ENCODE assay signal across 16 cellular contexts in genomic region chrX:7062276-7062675, GRCh38.
DNase-seq lines count a peak whose midpoint lies in the region; ATAC-seq and TF ChIP-seq lines count a peak whose summit lies in the region.
"Had no signal": no experiment of that assay in that cellular context is flagged by ENCODE, and none has a peak within 500 bp of the region (broad histone marks: within the 10 kb centered on the region; RNA-seq: fewer than 3 reads in every experiment).

No MANE protein-coding gene starts in this region.

- no peak overlapping the region for H4K5ac ChIP-seq in IMR-90 (ENCODE audit: low read depth, low read length)

- H2BK15ac ChIP-seq in IMR-90 (ENCODE audit: low read depth, low read length), result no peak overlapping the region

- CTCF ChIA-PET in IMR-90 (lab: Yijun Ruan, JAX), result no interaction called here

- 0 out of 2 replicates have a peak, but pooled peaks cover 2% of the 10 kb centered on the region for H4K20me1 ChIP-seq in IMR-90 (ENCODE audit: insufficient read depth, low read length)

- H3K4ac ChIP-seq in IMR-90 (ENCODE audit: low read depth, low read length), result no peak overlapping the region

- no peak overlapping the region for H2AK9ac ChIP-seq in IMR-90 (replicated peaks; ENCODE audit: low read depth, low read length, poor library complexity)

- H3K23ac ChIP-seq in IMR-90 (ENCODE audit: low read depth, low read length), result no peak overlapping the region

- H3K4me3 ChIP-seq in IMR-90 (ENCODE audit: insufficient read depth, low read depth, low read length), result no peak overlapping the region
- no peak overlapping the region for H3K4me3 ChIP-seq in brain microvascular endothelial cell (ENCODE audit: low read depth, low read length)
- no peak overlapping the region for H3K4me3 ChIP-seq in suprapubic skin
- H3K4me3 ChIP-seq: body of pancreas, coronary artery, left ventricle myocardium inferior had no signal

- no peak overlapping the region for H3K9ac ChIP-seq in IMR-90 (ENCODE audit: low read depth, low read length)

- in situ Hi-C loops in IMR-90 (cut with MboI; ENCODE audit: low sequenced_read_pairs) (no loop called here), brain microvascular endothelial cell (cut with HindIII; ENCODE audit: low pct_ligation_motif_present, low sequenced_read_pairs) (no loop called here)

- no peak overlapping the region for H3K18ac ChIP-seq in IMR-90 (ENCODE audit: low read depth, low read length)

- dilution Hi-C loops in IMR-90 (cut with HindIII; ENCODE audit: low sequenced_read_pairs, unreplicated experiment), result no loop called here

- no peak overlapping the region for H2BK120ac ChIP-seq in IMR-90 (ENCODE audit: low read depth, low read length)

- no peak overlapping the region for H2AK5ac ChIP-seq in IMR-90 (ENCODE audit: low read depth, low read length)

- no peak overlapping the region for H2BK20ac ChIP-seq in IMR-90 (ENCODE audit: low read depth, low read length)

- no peak for TF ChIP-seq EP300 in suprapubic skin (IDR thresholded peaks at IDR 0.05)

- no peak overlapping the region for H3K14ac ChIP-seq in IMR-90 (replicated peaks; ENCODE audit: low read depth, low read length)

- peaks cover 0 to 9% of the 10 kb centered on the region in 2 experiments; a peak in 2 of 4 replicates for H3K79me1 ChIP-seq in IMR-90 (ENCODE audit: low read depth in 1 of 2, low read length in 2 of 2)

- H3K4me1 ChIP-seq in IMR-90 (ENCODE audit: control insufficient read depth, insufficient read depth, low read length) (peaks cover 4% of the 10 kb centered on the region), suprapubic skin (no peaks in the 10 kb centered on the region)
- H3K4me1 ChIP-seq: body of pancreas, left ventricle myocardium inferior had no signal

- no peak overlapping the region for H2BK5ac ChIP-seq in IMR-90 (ENCODE audit: low read depth, low read length, poor library complexity, severe bottlenecking)

- POLR2A ChIA-PET in IMR-90 (lab: Charles Lee; ENCODE audit: unreplicated experiment), result interaction anchor here (0.6 kb wide), 1 partner anchor 11 kb away, joined by 4 read pairs; no protein-coding TSS in a partner anchor

- no peak overlapping the region for H4K8ac ChIP-seq in IMR-90 (ENCODE audit: low read depth in 2 of 2, low read length in 2 of 2)

- TF ChIP-seq POLR2A in IMR-90 (IDR thresholded peaks at IDR 0.05; ENCODE audit: low read depth, low read length) (no peak), suprapubic skin (IDR thresholded peaks at IDR 0.05) (no peak)

- H3K4me2 ChIP-seq in IMR-90 (ENCODE audit: low read depth, low read length), result no peak overlapping the region

- no peak overlapping the region for H4K91ac ChIP-seq in IMR-90 (ENCODE audit: insufficient read depth, low read depth, low read length)

- 40% methylated on average over 1 of the region's 1 CpG; no CpG with 5 or more reads in 1 of the 2 experiments for WGBS in IMR-90 (ENCODE audit: extremely low coverage in 2 of 2, insufficient read length in 1 of 2), 2 experiments
- WGBS in suprapubic skin, result 94% methylated on average over 1 of the region's 1 CpG

- BruUV-seq in IMR-90 (replicated peaks; lab: Mats Ljungman, UMichigan), result no TSS peak

- TF ChIP-seq CTCF in IMR-90 (conservative IDR thresholded peaks at IDR 0.05; ENCODE audit: low read depth, low read length), result no peak
- no peak for TF ChIP-seq CTCF in brain microvascular endothelial cell (IDR thresholded peaks at IDR 0.05; ENCODE audit: low read depth, low read length, missing control alignments)
- no peak for TF ChIP-seq CTCF in suprapubic skin (IDR thresholded peaks at IDR 0.05)

- intact Hi-C loops in IMR-90 (cut with micrococcal nuclease), result no loop called here

- H3K9me3 ChIP-seq in IMR-90 (ENCODE audit: control insufficient read depth, insufficient read depth, low read length), result no peaks in the 10 kb centered on the region
- no peaks in the 10 kb centered on the region for H3K9me3 ChIP-seq in suprapubic skin
- H3K9me3 ChIP-seq: body of pancreas, left ventricle myocardium inferior had no signal

- H2AFZ ChIP-seq in IMR-90 (replicated peaks; ENCODE audit: low read length, poor library complexity), result no peak overlapping the region

- H3K27ac ChIP-seq in IMR-90 (ENCODE audit: insufficient read depth, low read length) (no peak overlapping the region), brain microvascular endothelial cell (peak overlapping the region; percentile 56), suprapubic skin (no peak overlapping the region)
- H3K27ac ChIP-seq: body of pancreas, coronary artery, left ventricle myocardium inferior had no signal

- H3K27me3 ChIP-seq in IMR-90 (ENCODE audit: control insufficient read depth, insufficient read depth, low read length) (no peaks in the 10 kb centered on the region), brain microvascular endothelial cell (replicated peaks) (no peaks in the 10 kb centered on the region), suprapubic skin (no peaks in the 10 kb centered on the region)
- H3K27me3 ChIP-seq: body of pancreas had no signal

- DNase-seq in IMR-90, result peak; percentile 66
- peak; percentile 45 for DNase-seq in brain microvascular endothelial cell
- no peak for DNase-seq in left lobe of liver (ENCODE audit: low spot score)
- no peak for DNase-seq in NCI-H1436 (lab: John Stamatoyannopoulos, UW)
- no peak for DNase-seq in suprapubic skin (ENCODE audit: low spot score in 2 of 2)
- no peak for DNase-seq in stimulated activated CD4-positive, alpha-beta T cell treated with anti-CD3 and anti-CD28 coated beads, Interleukin-2, amount 100 ng/mL, for 48 hours
- DNase-seq: activated CD4-positive, alpha-beta T cell treated with anti-CD3 and anti-CD28 coated beads for 36 hours; body of pancreas; COR-L47; left ventricle myocardium inferior; NCI-H2029; right cardiac atrium; stimulated activated CD4-positive, alpha-beta T cell treated with anti-CD3 and anti-CD28 coated beads, Interleukin-15, amount 100 ng/mL, for 24 hours had no signal

- H3K56ac ChIP-seq in IMR-90 (ENCODE audit: extremely low read depth, insufficient read depth, low read length), result no peak overlapping the region

- peaks cover 5% of the 10 kb centered on the region; the same call in 1 of the 2 replicates for H3K9me1 ChIP-seq in IMR-90 (ENCODE audit: insufficient read depth, low read length)

- ATAC-seq in IMR-90 (ENCODE audit: low read depth) (peak; percentile 54), left lobe of liver (peak; percentile 78), HG03432 (IDR thresholded peaks at IDR 0.05; ENCODE audit: unreplicated experiment) (no peak)
- ATAC-seq: activated CD4-positive, alpha-beta T cell treated with anti-CD3 and anti-CD28 coated beads for 36 hours; activated naive CD4-positive, alpha-beta T cell treated with anti-CD3 and anti-CD28 coated beads, Interleukin-2, amount 50 U/mL, for 72 hours; body of pancreas; right cardiac atrium had no signal

- peaks cover 6% of the 10 kb centered on the region; the same call in 1 of the 2 replicates for H3K36me3 ChIP-seq in IMR-90 (ENCODE audit: control insufficient read depth, insufficient read depth, low read length)
- no peaks in the 10 kb centered on the region for H3K36me3 ChIP-seq in brain microvascular endothelial cell (replicated peaks)
- no peaks in the 10 kb centered on the region for H3K36me3 ChIP-seq in suprapubic skin
- H3K36me3 ChIP-seq: left ventricle myocardium inferior had no signal

- no peak for TF ChIP-seq RAD21 in IMR-90 (IDR thresholded peaks at IDR 0.05; ENCODE audit: low read length)

TF ChIP-seq in IMR-90, 13 proteins besides CTCF, POLR2A, EP300 and RAD21:
- TF ChIP-seq NFE2L2 (IDR thresholded peaks at IDR 0.05; ENCODE audit: low read depth, low read length) (peak; percentile 59; the same call in 1 of the 2 replicates), USF2 (IDR thresholded peaks at IDR 0.05; ENCODE audit: low read depth, low read length) (no peak), FOS (IDR thresholded peaks at IDR 0.05; ENCODE audit: low read depth, low read length) (no peak)

Comparison
In these comparisons a context has a peak if more than half of its experiments do, and no peak if none do; other contexts are left out.
1. DNase-seq: peak in IMR-90 (single experiment) and brain microvascular endothelial cell (single experiment); none in left lobe of liver (single experiment), NCI-H1436 (single experiment), suprapubic skin (0 of 2) and stimulated activated CD4-positive, alpha-beta T cell treated with anti-CD3 and anti-CD28 coated beads, Interleukin-2, amount 100 ng/mL, for 48 hours (0 of 2).